In the genomic region with DNA sequence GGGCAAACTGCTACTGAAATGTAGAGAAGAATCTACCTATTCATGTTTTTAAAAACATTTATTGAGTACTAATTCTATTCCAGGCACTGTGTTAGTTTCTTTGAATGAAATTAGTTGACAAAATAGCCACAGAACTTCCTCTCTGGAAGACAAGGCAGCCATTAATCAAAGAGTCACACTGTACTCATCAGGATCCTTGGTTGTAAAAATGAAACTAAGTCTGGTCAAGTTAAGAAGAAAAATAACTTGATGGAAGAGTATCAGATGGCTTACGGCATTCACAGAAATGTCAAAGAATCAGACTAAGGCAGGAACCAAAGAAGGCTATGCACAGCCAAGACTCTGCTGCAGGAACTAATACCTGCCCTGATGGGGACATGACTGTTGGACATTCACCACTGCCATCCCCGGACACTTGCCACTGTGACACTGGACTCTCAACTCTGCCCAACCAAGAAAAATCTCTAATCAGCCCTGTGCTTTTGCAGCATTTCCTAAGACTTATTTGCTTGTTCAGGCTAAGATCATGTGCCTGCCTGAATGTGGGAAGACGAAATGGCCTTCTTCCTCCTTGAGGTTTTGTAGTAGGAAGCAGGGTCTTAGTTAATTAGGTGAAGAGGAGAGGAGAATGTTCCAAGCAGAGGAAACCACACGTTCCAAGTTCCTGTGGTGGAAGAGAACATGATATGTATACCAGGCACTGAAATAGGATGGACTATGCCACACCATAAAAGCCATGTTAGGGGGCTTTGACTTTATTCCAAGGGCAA, we compare ENCODE assay signal across 27 cellular contexts. TPM values are rescaled to one million over a fixed set of nuclear protein-coding genes. Genes with fewer than 3 reads are reported as not detected.
"Had no signal": no experiment of that assay in that cellular context is flagged by ENCODE, and none has a peak within 500 bp of the region (broad histone marks: within the 10 kb centered on the region; RNA-seq: fewer than 3 reads in every experiment).

No MANE protein-coding gene starts in this region.

- H3K36me3 Mint-ChIP-seq: activated naive CD4-positive, alpha-beta T cell treated with anti-CD3 and anti-CD28 coated beads, Interleukin-2, amount 50 U/mL, for 72 hours; naive thymus-derived CD4-positive, alpha-beta T cell; WTC11 had no signal

- H3K36me3 ChIP-seq: brain microvascular endothelial cell, heart right ventricle, vagina had no signal

- FAIRE-seq: endometrium had no signal

- H3K9me3 ChIP-seq: testis, vagina had no signal

- H3K27me3 ChIP-seq: brain microvascular endothelial cell, testis, vagina had no signal

- H3K9me3 Mint-ChIP-seq: activated T-cell treated with anti-CD3 and anti-CD28 coated beads, Interleukin-2, amount 50 U/mL, for 24 hours; activated T-helper 17 cell treated with anti-CD3 and anti-CD28 coated beads, Interleukin-2, amount 50 U/mL, for 72 hours had no signal

- H3K4me1 Mint-ChIP-seq: activated T-helper 17 cell treated with anti-CD3 and anti-CD28 coated beads, Interleukin-2, amount 50 U/mL, for 72 hours; naive thymus-derived CD4-positive, alpha-beta T cell; neural crest cell; WTC11 had no signal

- H3K4me1 ChIP-seq: heart right ventricle, testis, vagina had no signal

- ATAC-seq: activated naive CD4-positive, alpha-beta T cell treated with anti-CD3 and anti-CD28 coated beads, Interleukin-2, amount 50 U/mL, for 72 hours; activated T-helper 17 cell treated with anti-CD3 and anti-CD28 coated beads, Interleukin-2, amount 50 U/mL, for 72 hours; heart right ventricle; left colon; naive thymus-derived CD4-positive, alpha-beta T cell; sciatic nerve; stimulated activated naive B cell treated with anti-CD40 and anti-IgM and Interleukin-4, amounts not matched to agents 10 μg/mL and 1 μg/mL and 100 μg/mL, for 72 hours; WTC11 had no signal

- H3K4me3 ChIP-seq: heart right ventricle, lung, smooth muscle cell, testis, vagina had no signal

- DNase-seq: activated CD8-positive, alpha-beta memory T cell treated with anti-CD3 and anti-CD28 coated beads for 24 hours; activated CD8-positive, alpha-beta memory T cell treated with anti-CD3 and anti-CD28 coated beads, Interleukin-2, amount 50 U/mL, for 4 hours; activated T-cell treated with anti-CD3 and anti-CD28 coated beads, Interleukin-2, amount 50 U/mL, for 24 hours; aorta; brain microvascular endothelial cell; caudate nucleus; effector CD4-positive, alpha-beta T cell; heart right ventricle; islet precursor cell; left colon; naive thymus-derived CD4-positive, alpha-beta T cell; occipital lobe; posterior cingulate gyrus; stimulated activated CD4-positive, alpha-beta T cell treated with anti-CD3 and anti-CD28 coated beads, Interleukin-15, amount 100 ng/mL, for 24 hours; stimulated activated naive B cell treated with anti-CD40 and anti-IgM and Interleukin-4, amounts not matched to agents 10 μg/mL and 1 μg/mL and 100 μg/mL, for 72 hours; testis; trophoblast cell had no signal

- H3K27ac ChIP-seq: brain microvascular endothelial cell, heart right ventricle, testis, vagina had no signal

- H3K4me3 Mint-ChIP-seq: activated T-cell treated with anti-CD3 and anti-CD28 coated beads, Interleukin-2, amount 50 U/mL, for 24 hours; activated T-helper 17 cell treated with anti-CD3 and anti-CD28 coated beads, Interleukin-2, amount 50 U/mL, for 72 hours; dendritic cell treated with granulocyte-macrophage colony-stimulating factor and Interleukin-4, amounts not matched to agents 40 ng/mL and 50 ng/mL, for 4 days; naive thymus-derived CD4-positive, alpha-beta T cell; neural crest cell; stimulated activated naive B cell treated with anti-CD40 and anti-IgM and Interleukin-4, amounts not matched to agents 10 μg/mL and 1 μg/mL and 100 μg/mL, for 72 hours; WTC11 had no signal

- H3K27ac Mint-ChIP-seq: activated naive CD4-positive, alpha-beta T cell treated with anti-CD3 and anti-CD28 coated beads, Interleukin-2, amount 50 U/mL, for 72 hours; activated T-cell treated with anti-CD3 and anti-CD28 coated beads, Interleukin-2, amount 50 U/mL, for 24 hours; activated T-helper 17 cell treated with anti-CD3 and anti-CD28 coated beads, Interleukin-2, amount 50 U/mL, for 72 hours; dendritic cell treated with granulocyte-macrophage colony-stimulating factor and Interleukin-4, amounts not matched to agents 40 ng/mL and 50 ng/mL, for 4 days; naive thymus-derived CD4-positive, alpha-beta T cell; stimulated activated naive B cell treated with anti-CD40 and anti-IgM and Interleukin-4, amounts not matched to agents 10 μg/mL and 1 μg/mL and 100 μg/mL, for 72 hours; WTC11 had no signal

RNA-seq across cellular contexts. Expression of a gene that starts 39.2 kb away (rescaled TPM):
- total RNA-seq: activated naive CD4-positive, alpha-beta T cell treated with anti-CD3 and anti-CD28 coated beads, Interleukin-2, amount 50 U/mL, for 72 hours; heart right ventricle; left colon; neural crest cell; sciatic nerve; smooth muscle cell; vagina had no signal

RNA-seq across cellular contexts. Expression of a gene that starts 44.2 kb away (rescaled TPM):
- total RNA-seq: vagina had no signal
